Comparison of ENCODE assay signal across 1 cellular context in genomic region chr5:124570285-124571035, GRCh38.
TF ChIP-seq lines count a peak whose summit lies in the region.

No MANE protein-coding gene starts in this region.

TF ChIP-seq in HepG2, 621 proteins besides CTCF, POLR2A, EP300 and RAD21 (continues in another document):
- no peak for TF ChIP-seq ZBTB40 (IDR thresholded peaks at IDR 0.05)
- no peak for TF ChIP-seq ZBTB40 (CRISPR knock-in tag; IDR thresholded peaks at IDR 0.05)
- TF ChIP-seq, protein P1, sequence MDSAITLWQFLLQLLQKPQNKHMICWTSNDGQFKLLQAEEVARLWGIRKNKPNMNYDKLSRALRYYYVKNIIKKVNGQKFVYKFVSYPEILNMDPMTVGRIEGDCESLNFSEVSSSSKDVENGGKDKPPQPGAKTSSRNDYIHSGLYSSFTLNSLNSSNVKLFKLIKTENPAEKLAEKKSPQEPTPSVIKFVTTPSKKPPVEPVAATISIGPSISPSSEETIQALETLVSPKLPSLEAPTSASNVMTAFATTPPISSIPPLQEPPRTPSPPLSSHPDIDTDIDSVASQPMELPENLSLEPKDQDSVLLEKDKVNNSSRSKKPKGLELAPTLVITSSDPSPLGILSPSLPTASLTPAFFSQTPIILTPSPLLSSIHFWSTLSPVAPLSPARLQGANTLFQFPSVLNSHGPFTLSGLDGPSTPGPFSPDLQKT (CRISPR knock-in tag; IDR thresholded peaks at IDR 0.05; ENCODE audit: borderline replicate concordance) = no peak
- TF ChIP-seq ARNTL (CRISPR knock-in tag; IDR thresholded peaks at IDR 0.05) = 0 out of 2 replicates have a peak, but pooled peaks have one; percentile 26
- peak; percentile 58; the same call in 1 of the 2 replicates for TF ChIP-seq TFDP1 (CRISPR knock-in tag; IDR thresholded peaks at IDR 0.05; ENCODE audit: borderline replicate concordance)
- TF ChIP-seq ZNF768 (CRISPR knock-in tag; IDR thresholded peaks at IDR 0.05) = no peak
- TF ChIP-seq ZNF552 (CRISPR knock-in tag; IDR thresholded peaks at IDR 0.05; ENCODE audit: borderline replicate concordance) = peak; percentile 31; the same call in 1 of the 2 replicates
- 0 out of 2 replicates have a peak, but pooled peaks have one; percentile 46 for TF ChIP-seq JUNB (CRISPR knock-in tag; IDR thresholded peaks at IDR 0.05; ENCODE audit: borderline replicate concordance)
- TF ChIP-seq, protein P2, sequence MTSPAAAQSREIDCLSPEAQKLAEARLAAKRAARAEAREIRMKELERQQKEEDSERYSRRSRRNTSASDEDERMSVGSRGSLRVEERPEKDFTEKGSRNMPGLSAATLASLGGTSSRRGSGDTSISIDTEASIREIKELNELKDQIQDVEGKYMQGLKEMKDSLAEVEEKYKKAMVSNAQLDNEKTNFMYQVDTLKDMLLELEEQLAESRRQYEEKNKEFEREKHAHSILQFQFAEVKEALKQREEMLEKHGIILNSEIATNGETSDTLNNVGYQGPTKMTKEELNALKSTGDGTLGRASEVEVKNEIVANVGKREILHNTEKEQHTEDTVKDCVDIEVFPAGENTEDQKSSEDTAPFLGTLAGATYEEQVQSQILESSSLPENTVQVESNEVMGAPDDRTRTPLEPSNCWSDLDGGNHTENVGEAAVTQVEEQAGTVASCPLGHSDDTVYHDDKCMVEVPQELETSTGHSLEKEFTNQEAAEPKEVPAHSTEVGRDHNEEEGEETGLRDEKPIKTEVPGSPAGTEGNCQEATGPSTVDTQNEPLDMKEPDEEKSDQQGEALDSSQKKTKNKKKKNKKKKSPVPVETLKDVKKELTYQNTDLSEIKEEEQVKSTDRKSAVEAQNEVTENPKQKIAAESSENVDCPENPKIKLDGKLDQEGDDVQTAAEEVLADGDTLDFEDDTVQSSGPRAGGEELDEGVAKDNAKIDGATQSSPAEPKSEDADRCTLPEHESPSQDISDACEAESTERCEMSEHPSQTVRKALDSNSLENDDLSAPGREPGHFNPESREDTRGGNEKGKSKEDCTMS (CRISPR knock-in tag; conservative IDR thresholded peaks at IDR 0.05) = no peak
- TF ChIP-seq HNF4A (CRISPR knock-in tag; IDR thresholded peaks at IDR 0.05) = peak; percentile 36; the same call in 1 of the 2 replicates
- TF ChIP-seq, protein P3, sequence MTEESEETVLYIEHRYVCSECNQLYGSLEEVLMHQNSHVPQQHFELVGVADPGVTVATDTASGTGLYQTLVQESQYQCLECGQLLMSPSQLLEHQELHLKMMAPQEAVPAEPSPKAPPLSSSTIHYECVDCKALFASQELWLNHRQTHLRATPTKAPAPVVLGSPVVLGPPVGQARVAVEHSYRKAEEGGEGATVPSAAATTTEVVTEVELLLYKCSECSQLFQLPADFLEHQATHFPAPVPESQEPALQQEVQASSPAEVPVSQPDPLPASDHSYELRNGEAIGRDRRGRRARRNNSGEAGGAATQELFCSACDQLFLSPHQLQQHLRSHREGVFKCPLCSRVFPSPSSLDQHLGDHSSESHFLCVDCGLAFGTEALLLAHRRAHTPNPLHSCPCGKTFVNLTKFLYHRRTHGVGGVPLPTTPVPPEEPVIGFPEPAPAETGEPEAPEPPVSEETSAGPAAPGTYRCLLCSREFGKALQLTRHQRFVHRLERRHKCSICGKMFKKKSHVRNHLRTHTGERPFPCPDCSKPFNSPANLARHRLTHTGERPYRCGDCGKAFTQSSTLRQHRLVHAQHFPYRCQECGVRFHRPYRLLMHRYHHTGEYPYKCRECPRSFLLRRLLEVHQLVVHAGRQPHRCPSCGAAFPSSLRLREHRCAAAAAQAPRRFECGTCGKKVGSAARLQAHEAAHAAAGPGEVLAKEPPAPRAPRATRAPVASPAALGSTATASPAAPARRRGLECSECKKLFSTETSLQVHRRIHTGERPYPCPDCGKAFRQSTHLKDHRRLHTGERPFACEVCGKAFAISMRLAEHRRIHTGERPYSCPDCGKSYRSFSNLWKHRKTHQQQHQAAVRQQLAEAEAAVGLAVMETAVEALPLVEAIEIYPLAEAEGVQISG (CRISPR knock-in tag; IDR thresholded peaks at IDR 0.05) = peak; percentile 34; the same call in 1 of the 2 replicates
- no peak for TF ChIP-seq ZNF879 (CRISPR knock-in tag; IDR thresholded peaks at IDR 0.05)
- peak; percentile 55; the same call in 1 of the 2 replicates for TF ChIP-seq ZFP37 (CRISPR knock-in tag; IDR thresholded peaks at IDR 0.05; ENCODE audit: borderline replicate concordance)
- peak; percentile 18; the same call in 1 of the 2 replicates for TF ChIP-seq KDM5B (CRISPR knock-in tag; IDR thresholded peaks at IDR 0.05; ENCODE audit: borderline replicate concordance)
- no peak for TF ChIP-seq SNAPC5 (CRISPR knock-in tag; IDR thresholded peaks at IDR 0.05; ENCODE audit: borderline replicate concordance)
- TF ChIP-seq STAT6 (CRISPR knock-in tag; IDR thresholded peaks at IDR 0.05; ENCODE audit: borderline replicate concordance) = no peak
- peak; percentile 46; the same call in 1 of the 2 replicates for TF ChIP-seq ZNF609 (CRISPR knock-in tag; IDR thresholded peaks at IDR 0.05; ENCODE audit: borderline replicate concordance)
- no peak for TF ChIP-seq NR2F6 (IDR thresholded peaks at IDR 0.05)
- peak; percentile 38; the same call in 1 of the 2 replicates for TF ChIP-seq NR2F6 (CRISPR knock-in tag; IDR thresholded peaks at IDR 0.05)
- TF ChIP-seq TBX2 (CRISPR knock-in tag; IDR thresholded peaks at IDR 0.05; ENCODE audit: borderline replicate concordance) = peak; percentile 47; the same call in 1 of the 2 replicates
- 0 out of 2 replicates have a peak, but pooled peaks have one; percentile 25 for TF ChIP-seq FOXP4 (CRISPR knock-in tag; IDR thresholded peaks at IDR 0.05)
